1 cellular context compared by ENCODE assay signal in the genomic region with DNA sequence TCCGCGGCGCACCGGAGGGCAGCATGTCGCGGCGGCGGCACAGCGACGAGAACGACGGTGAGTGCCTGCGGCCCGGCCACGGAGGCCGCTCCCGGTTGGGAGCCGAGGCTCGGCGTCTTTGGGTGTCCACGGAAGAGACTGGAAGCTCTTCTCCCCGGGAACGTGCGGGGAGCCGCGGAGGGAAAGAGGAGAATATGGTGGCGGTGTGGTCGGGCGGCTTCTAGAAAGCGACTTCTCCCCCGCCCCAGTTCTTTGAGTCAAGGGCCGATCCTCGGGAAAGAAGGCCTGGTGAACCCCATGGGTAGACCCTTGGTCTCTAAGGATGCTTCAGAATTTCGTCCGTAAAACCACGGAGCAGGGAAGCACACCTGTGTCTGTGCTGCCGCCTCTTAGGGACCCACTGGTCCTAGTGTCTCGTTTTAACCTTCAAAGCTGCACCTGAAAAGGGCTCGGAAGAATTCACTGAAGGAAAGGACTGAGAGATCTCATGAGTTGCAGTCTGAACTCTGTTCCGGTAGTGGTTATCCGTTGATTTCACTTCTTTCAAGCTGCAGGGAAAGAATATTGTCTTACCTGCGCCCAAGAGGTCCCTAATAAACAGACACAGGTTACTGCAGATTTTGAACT.
A peak's percentile ranks its signal among the peaks of the same experiment; 100 is the strongest.
TF ChIP-seq lines count a peak whose summit lies in the region.

No MANE protein-coding gene starts in this region.

TF ChIP-seq in H1, 55 proteins besides CTCF, POLR2A, EP300 and RAD21:
- TF ChIP-seq MAFK (IDR thresholded peaks at IDR 0.05; ENCODE audit: low read depth, low read length) (no peak), ASH2L (IDR thresholded peaks at IDR 0.05; ENCODE audit: low read length) (peak; percentile 80), RXRA (IDR thresholded peaks at IDR 0.05; ENCODE audit: insufficient read depth, low read depth, low read length) (no peak), TBP (IDR thresholded peaks at IDR 0.05; ENCODE audit: low read depth, low read length) (no peak), CHD2 (IDR thresholded peaks at IDR 0.05; ENCODE audit: low read length) (no peak), BCL11A (IDR thresholded peaks at IDR 0.05; ENCODE audit: low read depth in 2 of 2, low read length in 2 of 2) (no peak), SIN3A (conservative IDR thresholded peaks at IDR 0.05 in 1 of 2, IDR thresholded peaks at IDR 0.05 in 1 of 2; ENCODE audit: low read depth in 1 of 2, low read length in 2 of 2) (peak in 1 of 2 experiments; percentile 76; a peak in 1 of 4 replicates), RFX5 (IDR thresholded peaks at IDR 0.05; ENCODE audit: borderline replicate concordance, low read depth, low read length) (no peak), PHF8 (conservative IDR thresholded peaks at IDR 0.05; ENCODE audit: low read depth, low read length) (peak; percentile 26; the same call in 1 of the 2 replicates), SIRT6 (IDR thresholded peaks at IDR 0.05; ENCODE audit: low read length) (no peak), JUN (IDR thresholded peaks at IDR 0.05; ENCODE audit: low read depth, low read length) (no peak), SUZ12 (IDR thresholded peaks at IDR 0.05; ENCODE audit: low read length) (no peak), HDAC6 (IDR thresholded peaks at IDR 0.05; ENCODE audit: low read depth, low read length) (no peak), SP2 (IDR thresholded peaks at IDR 0.05; ENCODE audit: low read length) (no peak), SIX5 (IDR thresholded peaks at IDR 0.05; ENCODE audit: low read depth, low read length) (no peak), TAF7 (optimal IDR thresholded peaks at IDR 0.05; ENCODE audit: borderline replicate concordance, low read depth, low read length) (no peak), CEBPB (IDR thresholded peaks at IDR 0.05; ENCODE audit: low read depth, low read length) (no peak), RBBP5 (IDR thresholded peaks at IDR 0.05; ENCODE audit: borderline replicate concordance, low read depth, low read length) (no peak), EZH2 (IDR thresholded peaks at IDR 0.05; ENCODE audit: low read depth, low read length, severe bottlenecking) (no peak), KDM5A (IDR thresholded peaks at IDR 0.05; ENCODE audit: low read length) (no peak), CBX8 (IDR thresholded peaks at IDR 0.05; ENCODE audit: borderline replicate concordance, low read depth, low read length) (no peak), CREB1 (IDR thresholded peaks at IDR 0.05) (no peak), FOSL1 (IDR thresholded peaks at IDR 0.05; ENCODE audit: insufficient read depth, low read depth, low read length) (no peak), KDM4A (IDR thresholded peaks at IDR 0.05; ENCODE audit: low read depth, low read length, severe bottlenecking) (peak; percentile 30), SRF (IDR thresholded peaks at IDR 0.05; ENCODE audit: low read depth, low read length) (no peak), CTBP2 (IDR thresholded peaks at IDR 0.05; ENCODE audit: borderline replicate concordance, insufficient read depth, insufficient read length, low read length) (no peak), BACH1 (IDR thresholded peaks at IDR 0.05; ENCODE audit: low read length) (no peak), JUND (IDR thresholded peaks at IDR 0.05; ENCODE audit: low read length) (no peak), CBX5 (IDR thresholded peaks at IDR 0.05; ENCODE audit: low read depth, low read length) (no peak), POLR2AphosphoS5 (IDR thresholded peaks at IDR 0.05; ENCODE audit: low read depth, low read length) (no peak; the same call in 1 of the 2 replicates), TAF1 (IDR thresholded peaks at IDR 0.05; ENCODE audit: low read depth, low read length) (no peak), EGR1 (IDR thresholded peaks at IDR 0.05; ENCODE audit: borderline replicate concordance, low read depth, low read length) (no peak), TCF12 (IDR thresholded peaks at IDR 0.05; ENCODE audit: low read depth, low read length) (0 out of 2 replicates have a peak, but pooled peaks have one; percentile 4), SAP30 (IDR thresholded peaks at IDR 0.05; ENCODE audit: insufficient read depth, insufficient replicate concordance, low read length) (no peak), POU5F1 (IDR thresholded peaks at IDR 0.05; ENCODE audit: low read depth, low read length) (no peak)
- TF ChIP-seq, protein P1, sequence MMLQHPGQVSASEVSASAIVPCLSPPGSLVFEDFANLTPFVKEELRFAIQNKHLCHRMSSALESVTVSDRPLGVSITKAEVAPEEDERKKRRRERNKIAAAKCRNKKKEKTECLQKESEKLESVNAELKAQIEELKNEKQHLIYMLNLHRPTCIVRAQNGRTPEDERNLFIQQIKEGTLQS (IDR thresholded peaks at IDR 0.05; ENCODE audit: insufficient read depth, low read depth, low read length) = no peak
- TF ChIP-seq, protein P2, sequence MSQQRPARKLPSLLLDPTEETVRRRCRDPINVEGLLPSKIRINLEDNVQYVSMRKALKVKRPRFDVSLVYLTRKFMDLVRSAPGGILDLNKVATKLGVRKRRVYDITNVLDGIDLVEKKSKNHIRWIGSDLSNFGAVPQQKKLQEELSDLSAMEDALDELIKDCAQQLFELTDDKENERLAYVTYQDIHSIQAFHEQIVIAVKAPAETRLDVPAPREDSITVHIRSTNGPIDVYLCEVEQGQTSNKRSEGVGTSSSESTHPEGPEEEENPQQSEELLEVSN (IDR thresholded peaks at IDR 0.05) = no peak
- TF ChIP-seq, protein P3, sequence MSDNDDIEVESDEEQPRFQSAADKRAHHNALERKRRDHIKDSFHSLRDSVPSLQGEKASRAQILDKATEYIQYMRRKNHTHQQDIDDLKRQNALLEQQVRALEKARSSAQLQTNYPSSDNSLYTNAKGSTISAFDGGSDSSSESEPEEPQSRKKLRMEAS (IDR thresholded peaks at IDR 0.05) = no peak
